ENCODE assay signal across 8 cellular contexts in the genomic region with DNA sequence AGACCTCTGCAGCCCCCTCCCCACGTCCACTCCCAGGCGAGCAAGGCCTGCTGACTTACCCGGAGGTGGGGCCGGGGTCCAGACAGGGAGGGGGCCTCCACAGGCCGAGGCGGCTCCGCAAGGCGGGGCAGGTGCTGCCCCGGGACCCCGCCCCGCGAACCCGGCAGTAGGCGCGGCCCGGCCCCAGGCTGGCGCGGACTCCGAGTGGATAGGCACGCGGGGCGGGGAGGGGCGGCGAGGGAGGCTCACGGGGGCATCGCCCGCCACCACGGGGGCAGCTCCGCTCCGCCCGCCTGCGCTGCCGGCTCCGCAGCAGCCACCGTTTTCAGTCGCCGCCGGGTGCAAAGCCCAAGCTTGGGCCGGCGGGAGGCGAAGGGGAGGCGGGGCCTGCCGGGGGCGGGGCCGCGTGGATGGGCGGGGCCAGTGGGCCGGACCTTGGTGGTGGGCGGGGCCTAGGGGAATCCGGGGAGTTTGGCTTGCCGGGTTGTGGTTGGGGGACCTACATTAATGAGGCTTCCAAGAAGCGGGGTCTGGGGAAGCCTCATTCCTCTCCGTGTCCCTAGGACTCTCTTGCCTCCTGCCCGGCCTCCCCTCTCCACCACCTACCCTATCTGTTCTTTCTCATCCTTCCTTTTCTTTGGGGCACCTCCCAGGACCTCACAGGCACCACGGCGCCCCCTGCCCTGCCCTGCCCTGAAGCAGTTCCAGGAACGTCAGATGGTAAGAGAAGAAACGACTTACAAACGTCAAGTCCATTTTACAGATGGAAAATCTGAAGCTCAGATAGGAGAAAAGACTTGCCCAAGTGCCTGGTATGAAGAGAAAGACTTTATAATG. TPM values are rescaled to one million over a fixed set of nuclear protein-coding genes. Genes with fewer than 3 reads are reported as not detected.
DNase-seq lines count a peak whose midpoint lies in the region; ATAC-seq, FAIRE-seq and TF ChIP-seq lines count a peak whose summit lies in the region.

A gene (minus strand): TSS at position 348 of the 837 bp plus-strand sequence. CDS start 23,757 bp downstream, outside the sequence.

- POLR2A ChIA-PET in MCF 10A (lab: Yijun Ruan, JAX): interaction anchor here (0.9 to 1.6 kb wide), 2 partner anchors 26 to 46 kb away, joined by 3 to 8 read pairs; a partner anchor contains a TSS

- FAIRE-seq in GM12891 (lab: Jason Lieb, UNC): peak; percentile 91

- CTCF ChIA-PET in MCF 10A (lab: Yijun Ruan, JAX): interaction anchor here (0.6 to 0.8 kb wide), 3 partner anchors 102 to 534 kb away, joined by 3 to 4 read pairs (median 3); no protein-coding TSS in a partner anchor

- no peaks in the 10 kb centered on the region for H3K36me3 Mint-ChIP-seq in MCF 10A (ENCODE audit: insufficient read depth, unreplicated experiment)

- TF ChIP-seq CTCF in VCaP (conservative IDR thresholded peaks at IDR 0.05) (no peak; the same call in 1 of the 2 replicates), MCF 10A (IDR thresholded peaks at IDR 0.05; ENCODE audit: unreplicated experiment) (no peak)

- peaks cover 18% of the 10 kb centered on the region for H3K4me1 Mint-ChIP-seq in MCF 10A (ENCODE audit: insufficient read depth, unreplicated experiment)

- peak; percentile 65 for ATAC-seq in HG02840 (IDR thresholded peaks at IDR 0.05; ENCODE audit: low FRiP score, unreplicated experiment)
- no peak for ATAC-seq in GM18519 (IDR thresholded peaks at IDR 0.05; ENCODE audit: low FRiP score, unreplicated experiment)

- peak within 1 kb of the TSS; percentile 66 for H3K4me3 Mint-ChIP-seq in MCF 10A (ENCODE audit: unreplicated experiment)

- no peaks in the 10 kb centered on the region for H3K9me3 Mint-ChIP-seq in MCF 10A (ENCODE audit: unreplicated experiment)

- TF ChIP-seq POLR2A in GM12891 (IDR thresholded peaks at IDR 0.05; ENCODE audit: low read depth, low read length): no peak

- H3K27ac ChIP-seq in VCaP: peak within 1 kb of the TSS; percentile 39; the same call in 1 of the 2 replicates

- BruUV-seq in MCF 10A (replicated peaks; lab: Mats Ljungman, UMichigan): no TSS peak

- no peaks in the 10 kb centered on the region for H3K27me3 Mint-ChIP-seq in MCF 10A (ENCODE audit: insufficient read depth, unreplicated experiment)

- intact Hi-C loops in MCF 10A (cut with micrococcal nuclease): loop anchor here (5.0 to 10.0 kb wide), 2 partner anchors 133 to 521 kb away; a partner anchor contains a TSS

- DNase-seq in GM12891 (ENCODE audit: insufficient read length, low spot score) (peak; percentile 94), NCI-H1694 treated with DMSO at 0.1 percent for 48 hours (lab: John Stamatoyannopoulos, UW) (peak; percentile 51), MCF 10A (ENCODE audit: unreplicated experiment) (peak; percentile 67), iris pigment epithelial cell (ENCODE audit: low read depth) (peak; percentile 39)
- peak; percentile 70 to 81 for DNase-seq in stimulated activated CD4-positive, alpha-beta T cell treated with anti-CD3 and anti-CD28 coated beads, Interleukin-15, amount 100 ng/mL, for 1 hour (ENCODE audit: low read depth in 1 of 2, low spot score in 1 of 2)

- H3K27ac Mint-ChIP-seq in MCF 10A (ENCODE audit: low read depth, unreplicated experiment): no peak within 1 kb of the TSS

TF ChIP-seq in GM12891, 5 proteins besides CTCF, POLR2A, EP300 and RAD21:
- TF ChIP-seq POU2F2 (IDR thresholded peaks at IDR 0.05; ENCODE audit: low read depth, low read length) (no peak), TAF1 (IDR thresholded peaks at IDR 0.05; ENCODE audit: low read depth, low read length) (no peak), PAX5 (IDR thresholded peaks at IDR 0.05; ENCODE audit: insufficient read depth, low read length, severe bottlenecking) (no peak), POLR2AphosphoS5 (IDR thresholded peaks at IDR 0.05; ENCODE audit: low read depth, low read length) (no peak), SPI1 (IDR thresholded peaks at IDR 0.05; ENCODE audit: low read depth, low read length) (no peak)

RNA-seq across cellular contexts. Expression of the gene that starts here (rescaled TPM):
- 0.13 TPM for polyA plus RNA-seq in GM12891 (2012; ENCODE audit: low read depth, missing spikeins)
- 0.29 and 0.58 TPM in 2 replicates for total RNA-seq in MCF 10A (2022)

Comparison
In these comparisons a context has a peak if more than half of its experiments do, and no peak if none do; other contexts are left out.
1. Peak in DNase-seq in MCF 10A; RNA of the gene not detected or under 1 TPM.
2. DNase-seq: peak in every context shown above with its lines; median percentile 94 in GM12891; 76 in stimulated activated CD4-positive, alpha-beta T cell treated with anti-CD3 and anti-CD28 coated beads, Interleukin-15, amount 100 ng/mL, for 1 hour; 67 in MCF 10A; 51 in NCI-H1694 treated with DMSO at 0.1 percent for 48 hours; 39 in iris pigment epithelial cell.